ENCODE assay signal across 9 cellular contexts in genomic region chr1:26890467-26890796, GRCh38. TPM values are rescaled to one million over a fixed set of nuclear protein-coding genes. Genes with fewer than 3 reads are reported as not detected.
A peak's percentile ranks its signal among the peaks of the same experiment; 100 is the strongest.
DNase-seq lines count a peak whose midpoint lies in the region; ATAC-seq and TF ChIP-seq lines count a peak whose summit lies in the region.
"Had no signal": no experiment of that assay in that cellular context is flagged by ENCODE, and none has a peak within 500 bp of the region (broad histone marks: within the 10 kb centered on the region; RNA-seq: fewer than 3 reads in every experiment).

No MANE protein-coding gene starts in this region.

- H3K27ac Mint-ChIP-seq in T-helper 17 cell, result peak overlapping the region; percentile 94
- peak overlapping the region; percentile 85 for H3K27ac Mint-ChIP-seq in glutamatergic neuron (ENCODE audit: unreplicated experiment)

- peak; percentile 36 for ATAC-seq in GM18498 (IDR thresholded peaks at IDR 0.05; ENCODE audit: unreplicated experiment)
- ATAC-seq in HG02798 (IDR thresholded peaks at IDR 0.05; ENCODE audit: poor library complexity, unreplicated experiment), result peak; percentile 32
- peak; percentile 47 for ATAC-seq in T-helper 17 cell
- peak; percentile 27 to 31 for ATAC-seq in gastrocnemius medialis
- no peak for ATAC-seq in HG03457 (IDR thresholded peaks at IDR 0.05; ENCODE audit: unreplicated experiment)

- TF ChIP-seq POLR2A in gastrocnemius medialis (IDR thresholded peaks at IDR 0.05), result no peak

- peaks cover 5 to 73% of the 10 kb centered on the region in 2 donors for H3K36me3 ChIP-seq in gastrocnemius medialis

- H3K4me3 Mint-ChIP-seq in T-helper 17 cell, result peak overlapping the region; percentile 98
- peak overlapping the region; percentile 97 for H3K4me3 Mint-ChIP-seq in glutamatergic neuron (ENCODE audit: unreplicated experiment)

- TF ChIP-seq CTCF in glutamatergic neuron (IDR thresholded peaks at IDR 0.05; ENCODE audit: partially characterized antibody, unreplicated experiment) (no peak), gastrocnemius medialis (IDR thresholded peaks at IDR 0.05 in 4 of 5, conservative IDR thresholded peaks at IDR 0.05 in 1 of 5) (no peak)

- H3K36me3 Mint-ChIP-seq in T-helper 17 cell (ENCODE audit: low read depth) (peaks cover 10% of the 10 kb centered on the region), glutamatergic neuron (ENCODE audit: unreplicated experiment) (no peaks in the 10 kb centered on the region)

- H3K27me3 Mint-ChIP-seq in T-helper 17 cell, result no peaks in the 10 kb centered on the region
- peaks cover 4% of the 10 kb centered on the region for H3K27me3 Mint-ChIP-seq in glutamatergic neuron (ENCODE audit: unreplicated experiment)

- intact Hi-C loops in gastrocnemius medialis (cut with DNase I; ENCODE audit: low total_unique reads), result loop anchor here (2.0 kb wide), 1 partner anchor 30 kb away; the partner anchor contains the start of gene NUDC

- H3K27me3 ChIP-seq in gastrocnemius medialis, result no peaks in the 10 kb centered on the region

- H3K4me1 ChIP-seq in gastrocnemius medialis, result peaks cover 10 to 19% of the 10 kb centered on the region in 2 donors

- in situ Hi-C loops in gastrocnemius medialis (cut with MboI; ENCODE audit: low sequenced_read_pairs in 4 of 4), result no loop called here

- H3K9me3 Mint-ChIP-seq in glutamatergic neuron (ENCODE audit: unreplicated experiment), result peaks cover 6% of the 10 kb centered on the region

- H3K4me3 ChIP-seq in gastrocnemius medialis, result peak overlapping the region; percentile 89 to 99 (median 96)

- DNase-seq in T-helper 17 cell, result no peak
- DNase-seq in glutamatergic neuron, result no peak
- no peak for DNase-seq in gastrocnemius medialis
- DNase-seq in central memory CD4-positive, alpha-beta T cell, result no peak
- DNase-seq in COLO829 (ENCODE audit: low spot score), result no peak

- peaks cover 20% of the 10 kb centered on the region for H3K4me1 Mint-ChIP-seq in T-helper 17 cell
- peaks cover 7% of the 10 kb centered on the region for H3K4me1 Mint-ChIP-seq in glutamatergic neuron (ENCODE audit: low read depth, unreplicated experiment)

- H3K9me3 ChIP-seq in T-helper 17 cell (ENCODE audit: control insufficient read depth, low read length, poor library complexity, severe bottlenecking) (no peaks in the 10 kb centered on the region), gastrocnemius medialis (no peaks in the 10 kb centered on the region)

- peak overlapping the region; percentile 87 to 95 (median 93) for H3K27ac ChIP-seq in gastrocnemius medialis

RNA-seq across cellular contexts. Expression of gene GPN2, which starts 0.3 kb away (rescaled TPM):
- total RNA-seq in T-helper 17 cell (10 to 100 TPM; 29.1 to 41.9 TPM), glutamatergic neuron (ENCODE audit: unreplicated experiment) (21.4 TPM), gastrocnemius medialis (10 to 100 TPM in 1 of 4 donors, 1 to 10 TPM in 3; 8.9 to 10.0 (median 9.8) TPM)

RNA-seq across cellular contexts. Expression of gene GPATCH3, which starts 9.8 kb away (rescaled TPM):
- total RNA-seq in T-helper 17 cell (10 to 100 TPM; 26.4 to 43.2 TPM), glutamatergic neuron (ENCODE audit: unreplicated experiment) (17.3 TPM), gastrocnemius medialis (10 to 100 TPM; 13.7 to 20.4 (median 16.9) TPM)

RNA-seq across cellular contexts. Expression of gene NR0B2, which starts 23.3 kb away (rescaled TPM):
- total RNA-seq in T-helper 17 cell (not detected), glutamatergic neuron (ENCODE audit: unreplicated experiment) (not detected), gastrocnemius medialis (under 1 TPM in 1 of 4 donors, not detected in 3; 0.31 TPM)
- total RNA-seq: RPMI7951 had no signal

RNA-seq across cellular contexts. Expression of gene SFN, which starts 27.5 kb away (rescaled TPM):
- total RNA-seq in T-helper 17 cell (1 to 10 TPM; 1.3 TPM), glutamatergic neuron (ENCODE audit: unreplicated experiment) (0.42 TPM), gastrocnemius medialis (1 to 10 TPM in 1 of 4 donors, under 1 TPM in 1, not detected in 2; 0.36 to 1.5 TPM)
- total RNA-seq: RPMI7951 had no signal

RNA-seq across cellular contexts. Expression of gene NUDC, which starts 31.1 kb away (rescaled TPM):
- 10 to 100 TPM; 41.8 to 43.0 TPM for total RNA-seq in T-helper 17 cell
- 53.2 TPM for total RNA-seq in glutamatergic neuron (ENCODE audit: unreplicated experiment)
- total RNA-seq in gastrocnemius medialis, result 10 to 100 TPM; 39.9 to 83.5 (median 70.6) TPM
